Comparison of ENCODE assay signal across 17 cellular contexts in genomic region chr10:84258034-84258695, GRCh38. TPM values are rescaled to one million over a fixed set of nuclear protein-coding genes. Genes with fewer than 3 reads are reported as not detected.
DNase-seq lines count a peak whose midpoint lies in the region; ATAC-seq, FAIRE-seq and TF ChIP-seq lines count a peak whose summit lies in the region.
"Had no signal": no experiment of that assay in that cellular context is flagged by ENCODE, and none has a peak within 500 bp of the region (broad histone marks: within the 10 kb centered on the region; RNA-seq: fewer than 3 reads in every experiment).

No MANE protein-coding gene starts in this region.

- no peaks in the 10 kb centered on the region for H3K27me3 ChIP-seq in SK-N-SH (ENCODE audit: insufficient read depth)
- H3K27me3 ChIP-seq in AG04450 (ENCODE audit: control insufficient read depth, insufficient read depth, low read length): peaks cover 7% of the 10 kb centered on the region
- no peaks in the 10 kb centered on the region for H3K27me3 ChIP-seq in WERI-Rb-1 (ENCODE audit: insufficient read depth, low read depth, severe bottlenecking)
- H3K27me3 ChIP-seq in neuronal stem cell (ENCODE audit: control insufficient read depth in 3 of 3, insufficient read depth in 3 of 3, low read depth in 1 of 3, low read length in 3 of 3): peaks cover 0 to 23% (median 3%) of the 10 kb centered on the region in 3 experiments

- CTCF ChIA-PET in SK-N-SH (lab: Yijun Ruan, JAX) (interaction anchor here (0.7 to 2.3 kb wide), 2 partner anchors 8 to 277 kb away, joined by 3 to 9 read pairs; no protein-coding TSS in a partner anchor), AG04450 (lab: Charles Lee) (interaction anchor here (1.5 to 13.4 kb wide), 3 partner anchors 111 to 279 kb away, joined by 3 to 427 read pairs (median 34); no protein-coding TSS in a partner anchor)

- no peak for FAIRE-seq in frontal cortex (lab: Jason Lieb, UNC)
- no peak for FAIRE-seq in RCC 7860 (lab: Jason Lieb, UNC)
- FAIRE-seq: GM12878, GM18507, H54 had no signal

- no peaks in the 10 kb centered on the region for H3F3A ChIP-seq in SK-N-SH (replicated peaks; ENCODE audit: insufficient read depth)

- H3K9me2 ChIP-seq in SK-N-SH: no peaks in the 10 kb centered on the region

- H3K27ac ChIP-seq in SK-N-SH (ENCODE audit: low read depth in 2 of 2, low read length in 1 of 2) (no peak overlapping the region), AG04450 (ENCODE audit: low read depth, low read length) (peak overlapping the region; percentile 21), WERI-Rb-1 (peak overlapping the region; percentile 39), neuronal stem cell (replicated peaks; ENCODE audit: low read length) (no peak overlapping the region)
- H3K27ac ChIP-seq: GM23248 had no signal

- H3K79me1 ChIP-seq in neuronal stem cell (ENCODE audit: low read depth, low read length): no peaks in the 10 kb centered on the region

- DNase-seq in SK-N-SH (no peak), AG04450 (ENCODE audit: low read depth, low spot score) (no peak), WERI-Rb-1 (peak; percentile 75), neuronal stem cell (ENCODE audit: low spot score) (no peak), frontal cortex (ENCODE audit: low spot score in 2 of 2) (no peak), RCC 7860 (ENCODE audit: low spot score) (no peak)
- DNase-seq: 8988T; Calu3; CD4-positive, alpha-beta T cell; DMS 273 treated with DMSO at 0.1 percent for 48 hours; GM23248 had no signal

- H3K4me3 ChIP-seq in SK-N-SH (ENCODE audit: low read depth in 2 of 2, low read length in 1 of 2) (no peak overlapping the region), AG04450 (ENCODE audit: low read depth, low read length) (no peak overlapping the region), WERI-Rb-1 (ENCODE audit: low read depth, low read length) (no peak overlapping the region), neuronal stem cell (ENCODE audit: low read length in 2 of 2) (no peak overlapping the region)
- H3K4me3 ChIP-seq: GM12878, GM23248 had no signal

- POLR2A ChIA-PET in SK-N-SH (lab: Yijun Ruan, JAX) (no interaction called here), AG04450 (lab: Yijun Ruan, JAX) (no interaction called here)

- H3K9me3 ChIP-seq in SK-N-SH (no peaks in the 10 kb centered on the region), AG04450 (ENCODE audit: control insufficient read depth, insufficient read depth, low read length) (no peaks in the 10 kb centered on the region; the same call in 1 of the 2 replicates), WERI-Rb-1 (ENCODE audit: severe bottlenecking) (no peaks in the 10 kb centered on the region), neuronal stem cell (replicated peaks in 1 of 2; ENCODE audit: control insufficient read depth in 2 of 2, insufficient read depth in 1 of 2, low read depth in 1 of 2, low read length in 2 of 2) (no peaks in the 10 kb centered on the region)

- TF ChIP-seq EP300 in SK-N-SH (IDR thresholded peaks at IDR 0.05; ENCODE audit: borderline replicate concordance in 1 of 2, low read depth in 1 of 2, low read length in 1 of 2): no peak

- peak overlapping the region; percentile 94 for H2AK5ac ChIP-seq in neuronal stem cell (ENCODE audit: low read depth, low read length)

- no peak for TF ChIP-seq CTCF in SK-N-SH (IDR thresholded peaks at IDR 0.05)
- TF ChIP-seq CTCF in AG04450 (IDR thresholded peaks at IDR 0.05; ENCODE audit: low read depth, low read length): no peak
- TF ChIP-seq CTCF in WERI-Rb-1 (IDR thresholded peaks at IDR 0.05; ENCODE audit: low read depth, low read length): no peak

- peak overlapping the region; percentile 93 for H2BK12ac ChIP-seq in neuronal stem cell (ENCODE audit: low read length)

- no peak overlapping the region for H4K8ac ChIP-seq in neuronal stem cell (ENCODE audit: low read depth, low read length)

- H3K9ac ChIP-seq in SK-N-SH: no peak overlapping the region
- H3K9ac ChIP-seq in neuronal stem cell (ENCODE audit: low read depth, low read length, poor library complexity): no peak overlapping the region
- H3K9ac ChIP-seq: GM23248 had no signal

- H2BK5ac ChIP-seq in neuronal stem cell (ENCODE audit: low read length): no peak overlapping the region

- H3K4me2 ChIP-seq in SK-N-SH: no peak overlapping the region
- no peak overlapping the region for H3K4me2 ChIP-seq in neuronal stem cell (ENCODE audit: insufficient read depth, low read length, poor library complexity, severe bottlenecking)

- H3K4me1 ChIP-seq in SK-N-SH (ENCODE audit: control insufficient read depth in 1 of 2, insufficient read depth in 2 of 2, low read depth in 1 of 2, low read length in 1 of 2) (peaks cover 0 to 5% of the 10 kb centered on the region in 2 experiments; a peak in 1 of 4 replicates), neuronal stem cell (ENCODE audit: control insufficient read depth in 2 of 2, insufficient read depth in 1 of 2, low read depth in 1 of 2, low read length in 2 of 2) (peaks cover 0 to 2% of the 10 kb centered on the region in 2 donors)

- H3K23ac ChIP-seq in neuronal stem cell (ENCODE audit: low read depth, low read length, poor library complexity): no peak overlapping the region

- no peak overlapping the region for H3K14ac ChIP-seq in neuronal stem cell (ENCODE audit: low read length)

- no peaks in the 10 kb centered on the region for H3K36me3 ChIP-seq in SK-N-SH (replicated peaks in 1 of 2; ENCODE audit: control insufficient read depth in 1 of 2, insufficient read depth in 2 of 2, low read length in 1 of 2)
- H3K36me3 ChIP-seq in WERI-Rb-1: no peaks in the 10 kb centered on the region
- H3K36me3 ChIP-seq in neuronal stem cell (replicated peaks in 1 of 2; ENCODE audit: control insufficient read depth in 2 of 2, insufficient read depth in 2 of 2, low read length in 2 of 2): no peaks in the 10 kb centered on the region

- H2BK120ac ChIP-seq in neuronal stem cell (ENCODE audit: low read depth, low read length): no peak overlapping the region

- H3K18ac ChIP-seq in neuronal stem cell (ENCODE audit: low read length): peak overlapping the region; percentile 51

- WGBS in SK-N-SH (ENCODE audit: low lambda C conversion rate): 29% methylated on average over 3 of the region's 7 CpGs
- WGBS in neuronal stem cell (ENCODE audit: extremely low coverage in 2 of 2, insufficient read length in 2 of 2, insufficient replicate concordance in 1 of 2), 2 donors: no CpG with 5 or more reads among the region's 7 CpGs

- H4K91ac ChIP-seq in neuronal stem cell (ENCODE audit: low read depth, low read length, poor library complexity): peak overlapping the region; percentile 81

- ATAC-seq in SK-N-SH treated with all-trans-retinoic acid at 6 μM for 48 hours: no peak
- ATAC-seq in HG03196 (IDR thresholded peaks at IDR 0.05; ENCODE audit: unreplicated experiment): no peak

- peak overlapping the region; percentile 69 for H2BK15ac ChIP-seq in neuronal stem cell (ENCODE audit: low read length)

- no peaks in the 10 kb centered on the region for H3K79me2 ChIP-seq in SK-N-SH (ENCODE audit: insufficient read depth)

- TF ChIP-seq RAD21 in SK-N-SH (IDR thresholded peaks at IDR 0.05; ENCODE audit: low read length): no peak

- no peaks in the 10 kb centered on the region for H4K20me1 ChIP-seq in SK-N-SH (ENCODE audit: insufficient read depth)

- no peak overlapping the region for H2AFZ ChIP-seq in SK-N-SH (ENCODE audit: low read depth)
- H2AFZ ChIP-seq in neuronal stem cell (ENCODE audit: low read length): no peak overlapping the region

- peak overlapping the region; percentile 10 for H3K4ac ChIP-seq in neuronal stem cell (ENCODE audit: low read length)

TF ChIP-seq in SK-N-SH, 30 proteins besides CTCF, POLR2A, EP300 and RAD21:
- TF ChIP-seq FOSL2 (IDR thresholded peaks at IDR 0.05; ENCODE audit: borderline replicate concordance, low read depth) (no peak), GATA2 (CRISPR knock-in tag; IDR thresholded peaks at IDR 0.05) (0 out of 2 replicates have a peak, but pooled peaks have one; percentile 49), SMC3 (IDR thresholded peaks at IDR 0.05; ENCODE audit: low read depth, low read length) (no peak)

TF ChIP-seq in SK-N-SH treated with all-trans-retinoic acid at 6 μM for 48 hours, 23 proteins besides CTCF, POLR2A, EP300 and RAD21:
- TF ChIP-seq RARB (CRISPR knock-in tag; IDR thresholded peaks at IDR 0.05): no peak
- TF ChIP-seq CREB5 (CRISPR knock-in tag; IDR thresholded peaks at IDR 0.05; ENCODE audit: low read depth): no peak

RNA-seq across cellular contexts. Expression of gene RGR, which starts 13.3 kb away (rescaled TPM):
- polyA plus RNA-seq in SK-N-SH (2012; rRNA removed) (not detected in 2 replicates), AG04450 (2011; rRNA removed) (not detected in 2 replicates)
- not detected in 2 replicates for polyA plus RNA-seq in SK-N-SH (2012; cell fraction: cytosol; rRNA removed)
- polyA plus RNA-seq in SK-N-SH (2012; cell fraction: nucleus; rRNA removed): not detected in 2 replicates
- not detected in 2 replicates for polyA minus RNA-seq in AG04450 (2011; rRNA and poly(A)+ RNA removed)
- 1.0 TPM for polyA plus RNA-seq in neuronal stem cell (2013, experiment 1 of 2)
- 1.3 TPM for polyA plus RNA-seq in neuronal stem cell (2013, experiment 2 of 2)
- not detected for total RNA-seq in frontal cortex
- total RNA-seq: Calu3; CD4-positive, alpha-beta T cell; G401; GM12878; GM23248 had no signal
- polyA plus RNA-seq: GM12878, GM23248 had no signal

RNA-seq across cellular contexts. Expression of gene LRIT1, which starts 16.8 kb away (rescaled TPM):
- polyA plus RNA-seq in SK-N-SH (2012; rRNA removed) (not detected in 2 replicates), AG04450 (2011; rRNA removed) (not detected in 2 replicates)
- polyA plus RNA-seq in SK-N-SH (2012; cell fraction: cytosol; rRNA removed): not detected in 2 replicates
- not detected in 2 replicates for polyA plus RNA-seq in SK-N-SH (2012; cell fraction: nucleus; rRNA removed)
- polyA minus RNA-seq in AG04450 (2011; rRNA and poly(A)+ RNA removed): not detected in 2 replicates
- 0.01 TPM for polyA plus RNA-seq in neuronal stem cell (2013, experiment 1 of 2)
- polyA plus RNA-seq in neuronal stem cell (2013, experiment 2 of 2): not detected
- not detected for total RNA-seq in frontal cortex
- total RNA-seq: Calu3; CD4-positive, alpha-beta T cell; G401; GM12878; GM23248 had no signal
- polyA plus RNA-seq: GM12878, GM23248 had no signal

RNA-seq across cellular contexts. Expression of gene LRIT2, which starts 32.8 kb away (rescaled TPM):
- polyA plus RNA-seq in SK-N-SH (2012; rRNA removed): not detected in 2 replicates
- polyA plus RNA-seq in SK-N-SH (2012; cell fraction: cytosol; rRNA removed): not detected in 2 replicates
- not detected in 2 replicates for polyA plus RNA-seq in SK-N-SH (2012; cell fraction: nucleus; rRNA removed)
- not detected in 2 replicates for polyA plus RNA-seq in AG04450 (2011; rRNA removed)
- polyA minus RNA-seq in AG04450 (2011; rRNA and poly(A)+ RNA removed): not detected in 2 replicates
- polyA plus RNA-seq in neuronal stem cell (2013, experiment 1 of 2): not detected
- not detected for polyA plus RNA-seq in neuronal stem cell (2013, experiment 2 of 2)
- not detected for total RNA-seq in frontal cortex
- total RNA-seq: Calu3; CD4-positive, alpha-beta T cell; G401; GM12878; GM23248 had no signal
- polyA plus RNA-seq: GM12878, GM23248 had no signal

Comparison
In these comparisons a context has a peak if more than half of its experiments do, and no peak if none do; other contexts are left out.
1. H3K27ac ChIP-seq: peak in AG04450 (single experiment) and WERI-Rb-1 (single experiment); none in SK-N-SH (0 of 2) and neuronal stem cell (single experiment).